ENCODE assay signal across 1 cellular context in the genomic region with DNA sequence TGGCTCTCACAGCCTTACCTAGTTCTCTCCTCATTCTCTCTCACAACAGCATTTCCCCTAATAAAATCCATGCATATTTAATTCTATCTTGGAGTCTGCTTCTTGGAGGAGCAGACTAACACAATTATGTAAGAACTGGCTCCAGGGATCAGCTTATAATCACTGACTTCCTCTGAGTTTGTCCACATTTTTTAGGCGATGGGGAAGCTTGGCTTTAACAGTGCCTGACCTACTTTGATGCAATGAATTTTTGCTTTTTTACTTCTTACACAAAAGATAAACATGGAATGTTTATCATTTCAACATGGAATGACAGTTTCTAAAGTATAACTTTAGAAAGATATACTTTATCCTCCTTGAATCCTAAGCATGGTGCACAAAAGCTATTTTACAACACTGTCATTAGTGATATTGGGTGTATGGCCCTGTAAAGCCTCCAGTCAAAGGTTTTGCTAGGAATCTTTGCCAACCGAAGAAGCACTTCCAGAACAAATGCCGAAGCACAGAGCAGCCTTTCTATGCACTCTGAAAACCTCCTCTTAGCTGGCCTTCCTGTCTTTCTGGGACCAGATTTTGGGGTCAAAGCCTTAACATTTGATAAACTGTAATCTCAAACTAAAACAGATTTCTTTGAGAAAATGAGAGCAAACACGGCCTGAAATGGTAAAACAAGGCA.
TF ChIP-seq lines count a peak whose summit lies in the region.

No MANE protein-coding gene starts in this region.

TF ChIP-seq in liver, 16 proteins besides CTCF, POLR2A, EP300 and RAD21 (continued from another document):
- TF ChIP-seq TAF1 (conservative IDR thresholded peaks at IDR 0.05): no peak
